8 cellular contexts compared by ENCODE assay signal in genomic region chr11:128522943-128523518, GRCh38.
DNase-seq lines count a peak whose midpoint lies in the region; ATAC-seq, FAIRE-seq and TF ChIP-seq lines count a peak whose summit lies in the region.

No MANE protein-coding gene starts in this region.

- peak overlapping the region; percentile 89 for H3K27ac ChIP-seq in PC-9
- H3K27ac ChIP-seq in GM12878 (ENCODE audit: control insufficient read depth, insufficient read depth): peak overlapping the region; percentile 91
- H3K27ac ChIP-seq in testis: peak overlapping the region; percentile 77 to 94

- H2AFZ ChIP-seq in PC-9 (peak overlapping the region; percentile 62), GM12878 (ENCODE audit: control insufficient read depth, low read depth, low read length) (peak overlapping the region; percentile 58)

- peak overlapping the region; percentile 80 for H3K9ac ChIP-seq in GM12878 (ENCODE audit: control insufficient read depth, insufficient read depth, low read length)

- H3K9me3 ChIP-seq in PC-9 (ENCODE audit: insufficient read depth, low read depth) (no peaks in the 10 kb centered on the region), GM12878 (replicated peaks; ENCODE audit: control insufficient read depth, insufficient read depth, low read length) (no peaks in the 10 kb centered on the region), mononuclear cell (ENCODE audit: low read depth, low read length) (no peaks in the 10 kb centered on the region), testis (no peaks in the 10 kb centered on the region)

- H4K20me1 ChIP-seq in PC-9 (ENCODE audit: insufficient read depth) (no peaks in the 10 kb centered on the region; the same call in 1 of the 2 replicates), GM12878 (ENCODE audit: control insufficient read depth, insufficient read depth) (no peaks in the 10 kb centered on the region)

- H3K9me2 ChIP-seq in PC-9 (ENCODE audit: insufficient read depth): no peaks in the 10 kb centered on the region

- TF ChIP-seq POLR2A in GM12891 (IDR thresholded peaks at IDR 0.05; ENCODE audit: low read depth, low read length) (no peak), GM12878 (IDR thresholded peaks at IDR 0.05; ENCODE audit: low read depth, low read length) (no peak), testis (IDR thresholded peaks at IDR 0.05) (no peak)

- in situ Hi-C loops in GM12878 (cut with MboI): no loop called here

- intact Hi-C loops in PC-9 (cut with micrococcal nuclease; ENCODE audit: unreplicated experiment) (loop anchor here (1.0 to 5.0 kb wide), 7 partner anchors 26 to 661 kb away; no protein-coding TSS in a partner anchor), GM12878 (cut with micrococcal nuclease; ENCODE audit: unreplicated experiment) (loop anchor here (1.0 to 10.0 kb wide), 4 partner anchors 29 to 312 kb away; no protein-coding TSS in a partner anchor), testis (cut with DNase I; ENCODE audit: low total_unique reads) (no loop called here)

- SMC1A ChIA-PET in GM12878 (lab: Charles Lee; ENCODE audit: uncharacterized antibody, unreplicated experiment): interaction anchor here (0.8 to 5.5 kb wide), 26 partner anchors 8 to 351 kb away, joined by 3 to 45 read pairs (median 4); no protein-coding TSS in a partner anchor

- peaks cover 39% of the 10 kb centered on the region for H3K79me2 ChIP-seq in PC-9 (ENCODE audit: low read depth)
- peaks cover 48% of the 10 kb centered on the region for H3K79me2 ChIP-seq in GM12878 (ENCODE audit: control insufficient read depth, insufficient read depth, low read length)

- WGBS in GM12878 (ENCODE audit: insufficient coverage, insufficient replicate concordance, low lambda C conversion rate, missing lambda C conversion rate): 1% methylated on average over 6 of the region's 6 CpGs
- 11 to 15% methylated on average over 6 of the region's 6 CpGs for WGBS in testis, 2 donors

- TF ChIP-seq CTCF in PC-9 (conservative IDR thresholded peaks at IDR 0.05) (no peak), GM12878 (IDR thresholded peaks at IDR 0.05 in 2 of 3, conservative IDR thresholded peaks at IDR 0.05 in 1 of 3; ENCODE audit: control insufficient read depth in 2 of 3, extremely low read depth in 1 of 3, insufficient read depth in 1 of 3, low read depth in 3 of 3, low read length in 3 of 3) (no peak), testis (IDR thresholded peaks at IDR 0.05) (no peak)

- POLR2A ChIA-PET in PC-9 (lab: Charles Lee; ENCODE audit: unreplicated experiment): interaction anchor here (0.5 kb wide), 1 partner anchor 265 kb away, joined by 6 read pairs; no protein-coding TSS in a partner anchor
- POLR2A ChIA-PET in GM12878 (lab: Charles Lee): interaction anchor here (0.6 to 1.8 kb wide), 17 partner anchors 9 to 115 kb away, joined by 3 to 11 read pairs (median 4); no protein-coding TSS in a partner anchor

- no peak for TF ChIP-seq RAD21 in GM12878 (IDR thresholded peaks at IDR 0.05; ENCODE audit: insufficient read depth, low read depth, low read length)

- no peaks in the 10 kb centered on the region for H3K27me3 ChIP-seq in PC-9 (ENCODE audit: insufficient read depth, low read depth)
- no peaks in the 10 kb centered on the region for H3K27me3 ChIP-seq in GM12878 (replicated peaks in 1 of 2; ENCODE audit: control insufficient read depth in 2 of 2, insufficient read depth in 2 of 2, low read length in 1 of 2)
- H3K27me3 ChIP-seq in mononuclear cell (ENCODE audit: insufficient read depth, low read length): no peaks in the 10 kb centered on the region
- no peaks in the 10 kb centered on the region for H3K27me3 ChIP-seq in testis

- peak overlapping the region; percentile 73 for H3K4me2 ChIP-seq in PC-9
- H3K4me2 ChIP-seq in GM12878 (ENCODE audit: control insufficient read depth, insufficient read depth): peak overlapping the region; percentile 76

- H3K36me3 ChIP-seq in PC-9 (ENCODE audit: low read depth) (no peaks in the 10 kb centered on the region), GM12878 (ENCODE audit: control insufficient read depth in 2 of 2, insufficient read depth in 2 of 2, low read length in 1 of 2) (no peaks in the 10 kb centered on the region; a peak in 1 of 4 replicates), testis (ENCODE audit: low read depth, missing control alignments) (no peaks in the 10 kb centered on the region)

- H3F3A ChIP-seq in PC-9 (ENCODE audit: insufficient read depth, low read depth): peaks cover 11% of the 10 kb centered on the region

- no peak for DNase-seq in GM12891 (ENCODE audit: insufficient read length, low spot score)
- no peak for DNase-seq in PC-9
- DNase-seq in GM12878 (ENCODE audit: low read depth, low spot score): no peak
- no peak for DNase-seq in testis
- DNase-seq in cerebellar cortex (ENCODE audit: low spot score): no peak
- DNase-seq in NCI-H2171 treated with DMSO at 0.1 percent for 48 hours (lab: John Stamatoyannopoulos, UW): no peak
- DNase-seq in A172 (ENCODE audit: low spot score): no peak

- H3K4me3 ChIP-seq in PC-9: peak overlapping the region; percentile 91
- H3K4me3 ChIP-seq in GM12878: peak overlapping the region; percentile 70
- peak overlapping the region; percentile 95 for H3K4me3 ChIP-seq in mononuclear cell (ENCODE audit: low read length)
- H3K4me3 ChIP-seq in testis: peak overlapping the region; percentile 79

- peak; percentile 17 for ATAC-seq in GM12878

- BruUV-seq in PC-9 (replicated peaks; lab: Mats Ljungman, UMichigan): TSS peak; percentile 93
- TSS peak; percentile 95 for BruUV-seq in GM12878 (replicated peaks; lab: Mats Ljungman, UMichigan)

- CTCF ChIA-PET in PC-9 (lab: Charles Lee) (no interaction called here), GM12878 (lab: Yijun Ruan, JAX) (interaction anchor here (0.7 to 1.9 kb wide), 13 partner anchors 14 to 353 kb away, joined by 3 to 21 read pairs (median 3); no protein-coding TSS in a partner anchor)

- RAD21 ChIA-PET in GM12878 (lab: Charles Lee; ENCODE audit: unreplicated experiment): interaction anchor here (0.6 to 10.3 kb wide), 18 partner anchors 10 to 308 kb away, joined by 3 to 144 read pairs (median 4); no protein-coding TSS in a partner anchor

- no peak for FAIRE-seq in GM12891 (lab: Jason Lieb, UNC)
- FAIRE-seq in GM12878 (lab: Jason Lieb, UNC): no peak

- H3K4me1 ChIP-seq in PC-9 (replicated peaks; ENCODE audit: insufficient read depth) (peaks cover 68% of the 10 kb centered on the region), GM12878 (ENCODE audit: control insufficient read depth, insufficient read depth, low read length) (peaks cover 14% of the 10 kb centered on the region), mononuclear cell (ENCODE audit: insufficient read depth, low read length) (peaks cover 59% of the 10 kb centered on the region), testis (peaks cover 7% of the 10 kb centered on the region)

- TF ChIP-seq EP300 in GM12878 (IDR thresholded peaks at IDR 0.05; ENCODE audit: borderline replicate concordance in 1 of 2, control insufficient read depth in 1 of 2, low read depth in 2 of 2, low read length in 2 of 2): no peak; a peak in 1 of 4 replicates

TF ChIP-seq in GM12891, 5 proteins besides CTCF, POLR2A, EP300 and RAD21:
- TF ChIP-seq SPI1 (IDR thresholded peaks at IDR 0.05; ENCODE audit: low read depth, low read length): peak; percentile 50; the same call in 1 of the 2 replicates
- TF ChIP-seq POLR2AphosphoS5 (IDR thresholded peaks at IDR 0.05; ENCODE audit: low read depth, low read length): no peak
- no peak for TF ChIP-seq PAX5 (IDR thresholded peaks at IDR 0.05; ENCODE audit: insufficient read depth, low read length, severe bottlenecking)
- no peak for TF ChIP-seq TAF1 (IDR thresholded peaks at IDR 0.05; ENCODE audit: low read depth, low read length)
- no peak for TF ChIP-seq POU2F2 (IDR thresholded peaks at IDR 0.05; ENCODE audit: low read depth, low read length)

TF ChIP-seq in GM12878, 131 proteins besides CTCF, POLR2A, EP300 and RAD21 (continues in another document):
- peak; percentile 93 for TF ChIP-seq YY1 (IDR thresholded peaks at IDR 0.05; ENCODE audit: low read depth, low read length)
- TF ChIP-seq SREBF2 (IDR thresholded peaks at IDR 0.05; ENCODE audit: low read length): no peak
- TF ChIP-seq REST (IDR thresholded peaks at IDR 0.05; ENCODE audit: low read depth, low read length): no peak
- TF ChIP-seq SMARCA5 (IDR thresholded peaks at IDR 0.05): no peak
- TF ChIP-seq CHD4 (IDR thresholded peaks at IDR 0.05): no peak
- no peak for TF ChIP-seq PKNOX1 (IDR thresholded peaks at IDR 0.05)
